ENCODE assay signal across 10 cellular contexts in genomic region chr19:4206818-4207484, GRCh38. TPM values are rescaled to one million over a fixed set of nuclear protein-coding genes. Genes with fewer than 3 reads are reported as not detected.
DNase-seq lines count a peak whose midpoint lies in the region; ATAC-seq and TF ChIP-seq lines count a peak whose summit lies in the region.
"Had no signal": no experiment of that assay in that cellular context is flagged by ENCODE, and none has a peak within 500 bp of the region (broad histone marks: within the 10 kb centered on the region; RNA-seq: fewer than 3 reads in every experiment).

No MANE protein-coding gene starts in this region.

- no peak overlapping the region for H3K9ac ChIP-seq in H9 (ENCODE audit: extremely low read depth, insufficient read length, low read length)

- no peaks in the 10 kb centered on the region for H3K79me1 ChIP-seq in H9 (ENCODE audit: insufficient read depth, low read depth, low read length, poor library complexity, severe bottlenecking)

- no peak overlapping the region for H4K5ac ChIP-seq in H9 (ENCODE audit: insufficient read length, low read depth, low read length)

- H3K27ac Mint-ChIP-seq in H9: peak overlapping the region in 1 of 3 experiments; percentile 68; a peak in 2 of 7 replicates
- no peak overlapping the region for H3K27ac Mint-ChIP-seq in activated CD4-positive, alpha-beta memory T cell treated with anti-CD3 and anti-CD28 coated beads, Interleukin-2, amount 10 ng/mL, durations not matched to agents 7 days and 5 days
- H3K27ac Mint-ChIP-seq: mesothelial cell of epicardium had no signal

- H3K27me3 ChIP-seq in BE2C (peaks cover 22% of the 10 kb centered on the region), H9 (ENCODE audit: insufficient read depth, low read length) (no peaks in the 10 kb centered on the region)

- no peak overlapping the region for H3K18ac ChIP-seq in H9 (ENCODE audit: insufficient read length, low read depth, low read length)

- H3K4me3 ChIP-seq in BE2C (ENCODE audit: low read depth, low read length): no peak overlapping the region

- DNase-seq in BE2C: no peak
- DNase-seq in H9: no peak
- peak; percentile 46 for DNase-seq in RPMI7951 (ENCODE audit: low read depth)
- peak; percentile 70 for DNase-seq in hepatic stellate cell (ENCODE audit: low spot score)
- DNase-seq in activated T-cell treated with anti-CD3 and anti-CD28 coated beads, Interleukin-2, amount 50 U/mL, for 1 hour: no peak
- no peak for DNase-seq in GM19240 (ENCODE audit: insufficient read length, low spot score)
- DNase-seq in activated CD4-positive, alpha-beta memory T cell treated with anti-CD3 and anti-CD28 coated beads, Interleukin-2, amount 10 ng/mL, durations not matched to agents 7 days and 5 days: no peak

- H3K4me1 Mint-ChIP-seq in H9: peaks cover 6 to 16% of the 10 kb centered on the region in 2 experiments
- H3K4me1 Mint-ChIP-seq in activated CD4-positive, alpha-beta memory T cell treated with anti-CD3 and anti-CD28 coated beads, Interleukin-2, amount 10 ng/mL, durations not matched to agents 7 days and 5 days: no peaks in the 10 kb centered on the region
- H3K4me1 Mint-ChIP-seq: mesothelial cell of epicardium had no signal

- H3K9me3 ChIP-seq in BE2C: no peaks in the 10 kb centered on the region
- H3K9me3 ChIP-seq in H9 (ENCODE audit: control insufficient read depth, low read depth, low read length): no peaks in the 10 kb centered on the region

- TF ChIP-seq CTCF in BE2C (IDR thresholded peaks at IDR 0.05; ENCODE audit: low read depth, low read length) (peak; percentile 32), H9 (conservative IDR thresholded peaks at IDR 0.05) (peak; percentile 44; the same call in 2 of the 3 replicates)

- H3K36me3 Mint-ChIP-seq in H9 (ENCODE audit: insufficient read depth in 1 of 3, low read depth in 3 of 3): no peaks in the 10 kb centered on the region; a peak in 2 of 7 replicates
- H3K36me3 Mint-ChIP-seq in activated CD4-positive, alpha-beta memory T cell treated with anti-CD3 and anti-CD28 coated beads, Interleukin-2, amount 10 ng/mL, durations not matched to agents 7 days and 5 days (ENCODE audit: low read depth): no peaks in the 10 kb centered on the region
- H3K36me3 Mint-ChIP-seq: mesothelial cell of epicardium had no signal

- H2BK12ac ChIP-seq in H9 (ENCODE audit: insufficient read length, low read depth, low read length): no peak overlapping the region

- H2BK20ac ChIP-seq in H9 (ENCODE audit: low read depth, low read length, poor library complexity, severe bottlenecking): no peak overlapping the region

- H2BK15ac ChIP-seq in H9 (ENCODE audit: low read depth, low read length): no peak overlapping the region

- no peak overlapping the region for H2BK120ac ChIP-seq in H9 (ENCODE audit: low read depth, low read length, poor library complexity, severe bottlenecking)

- no peaks in the 10 kb centered on the region for H4K20me1 ChIP-seq in H9 (ENCODE audit: control insufficient read depth, insufficient read depth, insufficient read length)

- no peaks in the 10 kb centered on the region for H3K36me3 ChIP-seq in BE2C

- no peaks in the 10 kb centered on the region for H3K9me3 Mint-ChIP-seq in H9
- H3K9me3 Mint-ChIP-seq in activated CD4-positive, alpha-beta memory T cell treated with anti-CD3 and anti-CD28 coated beads, Interleukin-2, amount 10 ng/mL, durations not matched to agents 7 days and 5 days: no peaks in the 10 kb centered on the region
- H3K9me3 Mint-ChIP-seq: mesothelial cell of epicardium had no signal

- no peaks in the 10 kb centered on the region for H3K79me2 ChIP-seq in H9 (ENCODE audit: insufficient read depth, low read length)

- H2BK5ac ChIP-seq in H9 (ENCODE audit: insufficient read length, low read length): no peak overlapping the region

- H3K4me3 Mint-ChIP-seq in H9: no peak overlapping the region
- H3K4me3 Mint-ChIP-seq in activated CD4-positive, alpha-beta memory T cell treated with anti-CD3 and anti-CD28 coated beads, Interleukin-2, amount 10 ng/mL, durations not matched to agents 7 days and 5 days: no peak overlapping the region
- H3K4me3 Mint-ChIP-seq: mesothelial cell of epicardium had no signal

- H2AK5ac ChIP-seq in H9 (ENCODE audit: insufficient read length, low read length): no peak overlapping the region

- no peak overlapping the region for H3T11ph ChIP-seq in H9 (ENCODE audit: low read length)

- POLR2A ChIA-PET in activated CD4-positive, alpha-beta memory T cell treated with anti-CD3 and anti-CD28 coated beads, Interleukin-2, amount 10 ng/mL, durations not matched to agents 7 days and 5 days (lab: Charles Lee): interaction anchor here (0.9 kb wide), 1 partner anchor 221 kb away, joined by 3 read pairs; the partner anchor contains the start of gene EEF2

- no peak overlapping the region for H3K56ac ChIP-seq in H9 (ENCODE audit: insufficient read length, low read depth, low read length)

- no peak overlapping the region for H4K8ac ChIP-seq in H9 (replicated peaks; ENCODE audit: insufficient read length, low read depth, low read length)

- H3K4me1 ChIP-seq in BE2C: no peaks in the 10 kb centered on the region
- H3K4me1 ChIP-seq in H9 (ENCODE audit: insufficient read depth, low read length): no peaks in the 10 kb centered on the region

- no peak overlapping the region for H4K91ac ChIP-seq in H9 (ENCODE audit: insufficient read length, low read depth, low read length)

- no CpG with 5 or more reads among the region's 10 CpGs for WGBS in H9 (ENCODE audit: extremely low coverage, insufficient read length, low lambda C conversion rate)

- CTCF ChIA-PET in activated CD4-positive, alpha-beta memory T cell treated with anti-CD3 and anti-CD28 coated beads, Interleukin-2, amount 10 ng/mL, durations not matched to agents 7 days and 5 days (lab: Charles Lee): interaction anchor here (0.6 to 2.2 kb wide), 6 partner anchors 26 to 285 kb away, joined by 3 to 17 read pairs (median 6); partner anchors contain the start of gene EEF2

- no peak overlapping the region for H3K14ac ChIP-seq in H9 (ENCODE audit: insufficient read depth, low read length)

- ATAC-seq in HG03520 (IDR thresholded peaks at IDR 0.05; ENCODE audit: unreplicated experiment): no peak

- no peaks in the 10 kb centered on the region for H3K23me2 ChIP-seq in H9 (ENCODE audit: insufficient read length, low read depth, low read length, poor library complexity, severe bottlenecking)

- H3K4me2 ChIP-seq in H9 (ENCODE audit: insufficient read depth, insufficient read length, low read length): no peak overlapping the region

- H2AFZ ChIP-seq in H9 (ENCODE audit: low read length): no peak overlapping the region

- no peak overlapping the region for H3K27ac ChIP-seq in H9 (ENCODE audit: insufficient read length, low read depth, low read length)

- H3K4ac ChIP-seq in H9 (ENCODE audit: low read depth, low read length): no peak overlapping the region

- peaks cover 3% of the 10 kb centered on the region for H3K27me3 Mint-ChIP-seq in H9 (ENCODE audit: low read depth)
- H3K27me3 Mint-ChIP-seq in activated CD4-positive, alpha-beta memory T cell treated with anti-CD3 and anti-CD28 coated beads, Interleukin-2, amount 10 ng/mL, durations not matched to agents 7 days and 5 days: peaks cover 3% of the 10 kb centered on the region

- no peak overlapping the region for H3K23ac ChIP-seq in H9 (ENCODE audit: insufficient read length, low read depth, low read length)

RNA-seq across cellular contexts. Expression of gene EBI3, which starts 22.4 kb away (rescaled TPM):
- polyA plus RNA-seq in BE2C (2012; ENCODE audit: insufficient read depth, insufficient read length, low read depth): not detected
- 1.2 and 1.4 TPM in 2 replicates for total RNA-seq in H9 (2021)
- total RNA-seq in RPMI7951 (2014; rRNA removed; shearing (Covaris generic)): 0.39 and 1.1 TPM in 2 replicates
- 1 to 10 TPM; 4.0 TPM for total RNA-seq in activated CD4-positive, alpha-beta memory T cell treated with anti-CD3 and anti-CD28 coated beads, Interleukin-2, amount 10 ng/mL, durations not matched to agents 7 days and 5 days

RNA-seq across cellular contexts. Expression of gene ANKRD24, which starts 24.5 kb away (rescaled TPM):
- 0.40 TPM for polyA plus RNA-seq in BE2C (2012; ENCODE audit: insufficient read depth, insufficient read length, low read depth)
- total RNA-seq in H9 (2021): 2.4 and 2.8 TPM in 2 replicates
- under 0.01 and 0.12 TPM in 2 replicates for total RNA-seq in RPMI7951 (2014; rRNA removed; shearing (Covaris generic))
- 1 to 10 TPM; 1.3 TPM for total RNA-seq in activated CD4-positive, alpha-beta memory T cell treated with anti-CD3 and anti-CD28 coated beads, Interleukin-2, amount 10 ng/mL, durations not matched to agents 7 days and 5 days

RNA-seq across cellular contexts. Expression of gene SIRT6, which starts 24.6 kb away (rescaled TPM):
- polyA plus RNA-seq in BE2C (2012; ENCODE audit: insufficient read depth, insufficient read length, low read depth): 122 TPM
- total RNA-seq in H9 (2021): 24.9 and 27.0 TPM in 2 replicates
- 11.5 and 28.4 TPM in 2 replicates for total RNA-seq in RPMI7951 (2014; rRNA removed; shearing (Covaris generic))
- total RNA-seq in activated CD4-positive, alpha-beta memory T cell treated with anti-CD3 and anti-CD28 coated beads, Interleukin-2, amount 10 ng/mL, durations not matched to agents 7 days and 5 days: 10 to 100 TPM; 37.0 to 37.7 TPM

RNA-seq across cellular contexts. Expression of gene YJU2, which starts 39.9 kb away (rescaled TPM):
- 146 TPM for polyA plus RNA-seq in BE2C (2012; ENCODE audit: insufficient read depth, insufficient read length, low read depth)
- total RNA-seq in H9 (2021): 31.0 and 33.6 TPM in 2 replicates
- 20.3 and 22.3 TPM in 2 replicates for total RNA-seq in RPMI7951 (2014; rRNA removed; shearing (Covaris generic))
- 10 to 100 TPM; 21.7 to 25.3 TPM for total RNA-seq in activated CD4-positive, alpha-beta memory T cell treated with anti-CD3 and anti-CD28 coated beads, Interleukin-2, amount 10 ng/mL, durations not matched to agents 7 days and 5 days

RNA-seq across cellular contexts. Expression of gene CREB3L3, which starts 53.5 kb away (rescaled TPM):
- polyA plus RNA-seq in BE2C (2012; ENCODE audit: insufficient read depth, insufficient read length, low read depth): not detected
- total RNA-seq in H9 (2021): 0.15 TPM in 1 of 2 replicates, not detected in the other
- not detected in 2 replicates for total RNA-seq in RPMI7951 (2014; rRNA removed; shearing (Covaris generic))
- under 1 TPM; 0.15 to 0.38 TPM for total RNA-seq in activated CD4-positive, alpha-beta memory T cell treated with anti-CD3 and anti-CD28 coated beads, Interleukin-2, amount 10 ng/mL, durations not matched to agents 7 days and 5 days
- total RNA-seq: mesothelial cell of epicardium; T-helper 1 cell treated with Interleukin-12 subunit alpha and Interleukin-12 subunit beta and Interleukin-4 antibody, amounts not matched to agents 30 ng/mL and 1 ng/mL, for 36 hours had no signal

Comparison
In these comparisons a context has a peak if more than half of its experiments do, and no peak if none do; other contexts are left out.
1. DNase-seq: peak in RPMI7951 (single experiment) and hepatic stellate cell (single experiment); none in BE2C (single experiment), H9 (single experiment), activated T-cell treated with anti-CD3 and anti-CD28 coated beads, Interleukin-2, amount 50 U/mL, for 1 hour (single experiment), GM19240 (single experiment) and activated CD4-positive, alpha-beta memory T cell treated with anti-CD3 and anti-CD28 coated beads, Interleukin-2, amount 10 ng/mL, durations not matched to agents 7 days and 5 days (single experiment).